In genomic region chr1:162578936-162579335, GRCh38 we compare ENCODE assay signal across 16 cellular contexts. TPM values are rescaled to one million over a fixed set of nuclear protein-coding genes. Genes with fewer than 3 reads are reported as not detected.
A peak's percentile ranks its signal among the peaks of the same experiment; 100 is the strongest.
DNase-seq lines count a peak whose midpoint lies in the region; ATAC-seq and TF ChIP-seq lines count a peak whose summit lies in the region.
"Had no signal": no experiment of that assay in that cellular context is flagged by ENCODE, and none has a peak within 500 bp of the region (broad histone marks: within the 10 kb centered on the region; RNA-seq: fewer than 3 reads in every experiment).

No MANE protein-coding gene starts in this region.

- in situ Hi-C loops in Panc1 (cut with HindIII; ENCODE audit: low pct_unique_long_range_greater_than_20kb, low sequenced_read_pairs): no loop called here

- no peak overlapping the region for H2BK15ac ChIP-seq in mesenchymal stem cell (ENCODE audit: low read depth, poor library complexity, severe bottlenecking)

- CTCF ChIA-PET in HEK293 (lab: Yijun Ruan, JAX): no interaction called here
- CTCF ChIA-PET in Panc1 (lab: Charles Lee): no interaction called here
- CTCF ChIA-PET in CD4-positive, alpha-beta memory T cell (lab: Charles Lee; ENCODE audit: partially characterized antibody): no interaction called here

- H3K36me3 ChIP-seq in HEK293 (ENCODE audit: control insufficient read depth in 2 of 2, insufficient read depth in 1 of 2, low read length in 2 of 2): peaks cover 5 to 33% of the 10 kb centered on the region in 2 experiments
- peaks cover 33% of the 10 kb centered on the region; the same call in 1 of the 2 replicates for H3K36me3 ChIP-seq in Panc1 (ENCODE audit: control insufficient read depth, insufficient read depth, low read length)
- peaks cover 9 to 83% of the 10 kb centered on the region in 2 experiments for H3K36me3 ChIP-seq in mesenchymal stem cell (ENCODE audit: control insufficient read depth in 1 of 2, insufficient read depth in 2 of 2, low read depth in 1 of 2, low read length in 2 of 2)
- no peaks in the 10 kb centered on the region for H3K36me3 ChIP-seq in CD4-positive, alpha-beta memory T cell (ENCODE audit: insufficient read depth, low read length)

- no peak overlapping the region for H2BK5ac ChIP-seq in mesenchymal stem cell (ENCODE audit: low read depth, low read length, poor library complexity, severe bottlenecking)

- TF ChIP-seq CTCF in C4-2B (conservative IDR thresholded peaks at IDR 0.05) (peak; percentile 5; the same call in 1 of the 2 replicates), HEK293 (tag by site-specific recombination; IDR thresholded peaks at IDR 0.05) (no peak), Panc1 (IDR thresholded peaks at IDR 0.05) (no peak)

- peaks cover 0 to 3% (median 0%) of the 10 kb centered on the region in 4 donors for H3K4me1 Mint-ChIP-seq in CD4-positive, alpha-beta memory T cell

- no peaks in the 10 kb centered on the region for H3K9me3 Mint-ChIP-seq in CD4-positive, alpha-beta memory T cell
- H3K9me3 Mint-ChIP-seq: CD4-positive, alpha-beta T cell had no signal

- H3K27me3 ChIP-seq in Panc1 (ENCODE audit: control insufficient read depth, insufficient read depth, low read length) (no peaks in the 10 kb centered on the region), mesenchymal stem cell (ENCODE audit: control insufficient read depth in 1 of 2, insufficient read depth in 1 of 2, low read length in 2 of 2) (no peaks in the 10 kb centered on the region)
- H3K27me3 ChIP-seq in CD4-positive, alpha-beta memory T cell (ENCODE audit: insufficient read depth, low read length): no peaks in the 10 kb centered on the region
- H3K27me3 ChIP-seq: BLaER1 treated with 17β-estradiol and CSF1 and Interleukin-3, amounts not matched to agents 10 nM and 100 nM had no signal

- peaks cover 18% of the 10 kb centered on the region for H3K79me1 ChIP-seq in mesenchymal stem cell (replicated peaks; ENCODE audit: low read length, poor library complexity, severe bottlenecking)

- no peak overlapping the region for H3K18ac ChIP-seq in mesenchymal stem cell (ENCODE audit: low read depth in 1 of 2, low read length in 2 of 2)

- H3K4me3 ChIP-seq in HEK293 (ENCODE audit: low read depth, low read length) (no peak overlapping the region), Panc1 (ENCODE audit: low read depth in 2 of 2, low read length in 2 of 2) (no peak overlapping the region), mesenchymal stem cell (ENCODE audit: insufficient read depth in 1 of 2, low read depth in 1 of 2, low read length in 2 of 2) (no peak overlapping the region)
- H3K4me3 ChIP-seq in CD4-positive, alpha-beta memory T cell (ENCODE audit: low read length in 2 of 2): no peak overlapping the region
- H3K4me3 ChIP-seq: BLaER1 treated with 17β-estradiol and CSF1 and Interleukin-3, amounts not matched to agents 10 nM and 100 nM had no signal

- H3K23ac ChIP-seq in mesenchymal stem cell (ENCODE audit: low read length in 2 of 2): no peak overlapping the region

- no peak overlapping the region for H4K91ac ChIP-seq in mesenchymal stem cell (ENCODE audit: low read length)

- H4K8ac ChIP-seq in mesenchymal stem cell (ENCODE audit: low read length): no peak overlapping the region

- ATAC-seq in Panc1 (no peak), HG03469 (IDR thresholded peaks at IDR 0.05; ENCODE audit: unreplicated experiment) (no peak), GM21619 (IDR thresholded peaks at IDR 0.05; ENCODE audit: unreplicated experiment) (no peak)

- peak overlapping the region; percentile 44 for H3K9ac ChIP-seq in mesenchymal stem cell (ENCODE audit: low read length)
- H3K9ac ChIP-seq: BLaER1 treated with 17β-estradiol and CSF1 and Interleukin-3, amounts not matched to agents 10 nM and 100 nM had no signal

- no peak overlapping the region for H3K4ac ChIP-seq in mesenchymal stem cell (ENCODE audit: low read depth in 1 of 2, low read length in 2 of 2)

- H2BK12ac ChIP-seq in mesenchymal stem cell (ENCODE audit: low read length in 2 of 2): no peak overlapping the region

- POLR2A ChIA-PET in HEK293 (lab: Yijun Ruan, JAX) (no interaction called here), Panc1 (lab: Charles Lee) (no interaction called here)
- POLR2A ChIA-PET in CD4-positive, alpha-beta memory T cell (lab: Charles Lee; ENCODE audit: partially characterized antibody): no interaction called here

- no peaks in the 10 kb centered on the region for H3K27me3 Mint-ChIP-seq in CD4-positive, alpha-beta memory T cell
- H3K27me3 Mint-ChIP-seq: CD4-positive, alpha-beta T cell had no signal

- no peak overlapping the region for H3K27ac Mint-ChIP-seq in CD4-positive, alpha-beta memory T cell
- H3K27ac Mint-ChIP-seq: CD4-positive, alpha-beta T cell had no signal

- no peak overlapping the region for H3K27ac ChIP-seq in C4-2B
- no peak overlapping the region for H3K27ac ChIP-seq in HEK293 (ENCODE audit: extremely low read depth, low read depth, low read length)
- H3K27ac ChIP-seq in Panc1 (ENCODE audit: low read length): no peak overlapping the region
- no peak overlapping the region for H3K27ac ChIP-seq in mesenchymal stem cell (ENCODE audit: low read length, poor library complexity, severe bottlenecking)
- no peak overlapping the region for H3K27ac ChIP-seq in CD4-positive, alpha-beta memory T cell (ENCODE audit: low read depth, low read length)
- H3K27ac ChIP-seq: BLaER1 treated with 17β-estradiol and CSF1 and Interleukin-3, amounts not matched to agents 10 nM and 100 nM had no signal

- no peak overlapping the region for H3K4me3 Mint-ChIP-seq in CD4-positive, alpha-beta memory T cell
- H3K4me3 Mint-ChIP-seq: CD4-positive, alpha-beta T cell had no signal

- peaks cover 34 to 35% of the 10 kb centered on the region in 2 donors for H3K36me3 Mint-ChIP-seq in CD4-positive, alpha-beta memory T cell

- H3K14ac ChIP-seq in mesenchymal stem cell (ENCODE audit: low read length in 2 of 2): no peak overlapping the region

- no peak overlapping the region for H2BK120ac ChIP-seq in mesenchymal stem cell (ENCODE audit: low read depth, low read length)

- TSS peak; percentile 25 for BruUV-seq in Panc1 (replicated peaks; lab: Mats Ljungman, UMichigan)

- H2AFZ ChIP-seq in mesenchymal stem cell (ENCODE audit: low read depth, low read length): no peak overlapping the region

- DNase-seq in Panc1 (ENCODE audit: low read depth, low spot score) (no peak), mesenchymal stem cell (no peak), SK-N-DZ (ENCODE audit: low spot score) (no peak)
- DNase-seq in CD4-positive, alpha-beta memory T cell: no peak
- DNase-seq: ACHN; CD4-positive, alpha-beta T cell; DMS153; DND-41; GDM1; HCEC 1CT; IMR-90 had no signal

- H3K4me2 ChIP-seq in mesenchymal stem cell (ENCODE audit: low read length, poor library complexity, severe bottlenecking): no peak overlapping the region
- H3K4me2 ChIP-seq: BLaER1 treated with 17β-estradiol and CSF1 and Interleukin-3, amounts not matched to agents 10 nM and 100 nM had no signal

- intact Hi-C loops in Panc1 (cut with micrococcal nuclease; ENCODE audit: unreplicated experiment): no loop called here
- intact Hi-C loops in CD4-positive, alpha-beta memory T cell (cut with micrococcal nuclease): no loop called here

- H3K4me1 ChIP-seq in HEK293 (ENCODE audit: control insufficient read depth, insufficient read depth, low read length): no peaks in the 10 kb centered on the region
- H3K4me1 ChIP-seq in Panc1 (ENCODE audit: control insufficient read depth, insufficient read depth, low read length): no peaks in the 10 kb centered on the region
- H3K4me1 ChIP-seq in mesenchymal stem cell (ENCODE audit: control insufficient read depth, insufficient read depth, low read depth, low read length): no peaks in the 10 kb centered on the region
- H3K4me1 ChIP-seq in CD4-positive, alpha-beta memory T cell (ENCODE audit: insufficient read depth, low read length): no peaks in the 10 kb centered on the region
- H3K4me1 ChIP-seq: BLaER1 treated with 17β-estradiol and CSF1 and Interleukin-3, amounts not matched to agents 10 nM and 100 nM had no signal

- no peak overlapping the region for H2AK5ac ChIP-seq in mesenchymal stem cell (ENCODE audit: low read length, severe bottlenecking)

- H3K9me3 ChIP-seq in HEK293 (ENCODE audit: control insufficient read depth, insufficient read depth, low read depth, low read length) (no peaks in the 10 kb centered on the region), Panc1 (ENCODE audit: control insufficient read depth, insufficient read depth, low read depth, low read length) (no peaks in the 10 kb centered on the region), mesenchymal stem cell (ENCODE audit: control insufficient read depth, low read length) (no peaks in the 10 kb centered on the region)
- no peaks in the 10 kb centered on the region for H3K9me3 ChIP-seq in CD4-positive, alpha-beta memory T cell (ENCODE audit: control insufficient read depth in 1 of 2, low read length in 2 of 2)
- H3K9me3 ChIP-seq: BLaER1 treated with 17β-estradiol and CSF1 and Interleukin-3, amounts not matched to agents 10 nM and 100 nM had no signal

- 100% methylated on average over 1 of the region's 1 CpG for WGBS in mesenchymal stem cell

TF ChIP-seq in HEK293, 187 proteins besides CTCF, POLR2A, EP300 and RAD21 (continues in another document):
- TF ChIP-seq ZNF660 (tag by site-specific recombination; IDR thresholded peaks at IDR 0.05): no peak

RNA-seq across cellular contexts. Expression of gene UAP1, which starts 17.4 kb away (rescaled TPM):
- 97.7 TPM for total RNA-seq in Panc1 (2021; ENCODE audit: unreplicated experiment)
- polyA plus RNA-seq in Panc1 (2012; ENCODE audit: insufficient read length): 60.1 TPM
- 25.5 TPM for polyA plus RNA-seq in mesenchymal stem cell (2013, experiment 1 of 2)
- 25.0 TPM for polyA plus RNA-seq in mesenchymal stem cell (2013, experiment 2 of 2)
- 50.8 and 59.4 TPM in 2 replicates for polyA plus RNA-seq in SK-N-DZ (2014; cell fraction: cytosol; rRNA removed)
- polyA plus RNA-seq in SK-N-DZ (2014; cell fraction: nucleus; rRNA removed): 35.3 and 48.6 TPM in 2 replicates
- 10 to 100 TPM; 21.5 to 22.7 TPM for total RNA-seq in CD4-positive, alpha-beta memory T cell
- 10 to 100 TPM; 24.6 to 33.7 TPM for polyA plus RNA-seq in CD4-positive, alpha-beta memory T cell

RNA-seq across cellular contexts. Expression of gene DDR2, which starts 53.3 kb away (rescaled TPM):
- 1.9 TPM for total RNA-seq in Panc1 (2021; ENCODE audit: unreplicated experiment)
- polyA plus RNA-seq in Panc1 (2012; ENCODE audit: insufficient read length): 0.84 TPM
- polyA plus RNA-seq in mesenchymal stem cell (2013, experiment 1 of 2): 25.2 TPM
- 23.9 TPM for polyA plus RNA-seq in mesenchymal stem cell (2013, experiment 2 of 2)
- polyA plus RNA-seq in SK-N-DZ (2014; cell fraction: cytosol; rRNA removed): 28.9 and 39.2 TPM in 2 replicates
- 50.1 and 56.0 TPM in 2 replicates for polyA plus RNA-seq in SK-N-DZ (2014; cell fraction: nucleus; rRNA removed)
- under 1 TPM; 0.47 to 0.53 TPM for total RNA-seq in CD4-positive, alpha-beta memory T cell
- polyA plus RNA-seq in CD4-positive, alpha-beta memory T cell: under 1 TPM in 1 of 2 donors, not detected in 1; 0.18 TPM
